9 cellular contexts compared by ENCODE assay signal in the genomic region with DNA sequence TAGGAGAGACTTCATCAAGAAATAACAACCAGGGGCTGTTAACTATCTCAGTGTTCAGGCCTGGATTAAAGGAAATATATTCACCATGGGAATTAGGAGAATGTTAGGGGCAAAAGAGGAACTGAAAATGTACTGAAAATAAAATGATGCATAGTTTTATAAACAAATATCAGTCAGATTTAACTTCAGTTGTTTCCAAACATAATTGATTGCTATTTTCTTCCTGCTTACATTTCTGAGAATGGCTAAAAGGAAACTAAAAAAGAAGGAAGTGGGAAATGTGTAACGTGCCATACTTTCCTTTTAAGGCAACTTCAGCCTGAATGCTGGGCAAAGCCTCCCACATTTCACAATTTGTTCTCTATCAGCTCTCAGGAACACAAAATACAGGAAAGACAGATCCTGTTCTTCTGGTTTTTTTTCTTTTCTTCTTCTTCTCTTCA.
DNase-seq lines count a peak whose midpoint lies in the region; ATAC-seq and TF ChIP-seq lines count a peak whose summit lies in the region.
"Had no signal": no experiment of that assay in that cellular context is flagged by ENCODE, and none has a peak within 500 bp of the region (broad histone marks: within the 10 kb centered on the region; RNA-seq: fewer than 3 reads in every experiment).

No MANE protein-coding gene starts in this region.

- no peaks in the 10 kb centered on the region for H3K9me2 ChIP-seq in hepatocyte (replicated peaks; ENCODE audit: insufficient read depth)

- H3K4me2 ChIP-seq in hepatocyte = peak overlapping the region; percentile 23

- peak overlapping the region; percentile 69 for H3K27ac ChIP-seq in hepatocyte
- H3K27ac ChIP-seq in stomach smooth muscle (ENCODE audit: low read length) = peak overlapping the region; percentile 32

- H3K27me3 ChIP-seq in adipocyte (replicated peaks; ENCODE audit: control insufficient read depth, insufficient read depth, low read length) (no peaks in the 10 kb centered on the region), hepatocyte (no peaks in the 10 kb centered on the region), stomach smooth muscle (ENCODE audit: control insufficient read depth in 1 of 2, insufficient read depth in 2 of 2, low read length in 2 of 2) (no peaks in the 10 kb centered on the region)

- 44% methylated on average over 1 of the region's 1 CpG for WGBS in hepatocyte (ENCODE audit: low lambda C conversion rate, missing lambda C conversion rate)

- H3K4me1 ChIP-seq in adipocyte (ENCODE audit: control insufficient read depth, insufficient read depth, low read length) (peaks cover 25% of the 10 kb centered on the region), hepatocyte (ENCODE audit: insufficient read depth) (peaks cover 10% of the 10 kb centered on the region), stomach smooth muscle (ENCODE audit: control insufficient read depth, insufficient read depth, low read length) (no peaks in the 10 kb centered on the region)

- TF ChIP-seq CTCF in hepatocyte (IDR thresholded peaks at IDR 0.05; ENCODE audit: poor library complexity) = no peak

- TF ChIP-seq POLR2A in GM18505 (IDR thresholded peaks at IDR 0.05; ENCODE audit: borderline replicate concordance, extremely low read depth, insufficient read depth, insufficient read length) = no peak

- H3K9me3 ChIP-seq in adipocyte (ENCODE audit: control insufficient read depth, low read length) (no peaks in the 10 kb centered on the region), hepatocyte (ENCODE audit: low read depth) (no peaks in the 10 kb centered on the region), stomach smooth muscle (ENCODE audit: control insufficient read depth in 2 of 2, low read length in 2 of 2) (no peaks in the 10 kb centered on the region)

- no peaks in the 10 kb centered on the region for H3K36me3 ChIP-seq in adipocyte (ENCODE audit: control insufficient read depth, insufficient read depth, low read length, severe bottlenecking)
- H3K36me3 ChIP-seq in hepatocyte (replicated peaks; ENCODE audit: insufficient read depth, low read depth) = no peaks in the 10 kb centered on the region
- H3K36me3 ChIP-seq in stomach smooth muscle (ENCODE audit: control insufficient read depth in 2 of 2, insufficient read depth in 2 of 2, low read length in 2 of 2) = no peaks in the 10 kb centered on the region

- no peak overlapping the region for H2AFZ ChIP-seq in hepatocyte

- H4K20me1 ChIP-seq in hepatocyte (ENCODE audit: insufficient read depth, poor library complexity, severe bottlenecking) = no peaks in the 10 kb centered on the region

- H3K9ac ChIP-seq in adipocyte (ENCODE audit: low read length) (peak overlapping the region; percentile 70), stomach smooth muscle (ENCODE audit: low read length in 2 of 2) (no peak overlapping the region)

- peak; percentile 26 for DNase-seq in HT-29 (ENCODE audit: low spot score)
- peak; percentile 78 for DNase-seq in adipocyte (ENCODE audit: low read depth)
- DNase-seq in hepatocyte (ENCODE audit: low spot score) = no peak
- DNase-seq in activated gamma-delta T cell (lab: John Stamatoyannopoulos, UW) = no peak
- DNase-seq: NCI-H748 treated with DMSO at 0.1 percent for 48 hours had no signal

- peaks cover 6% of the 10 kb centered on the region for H3K79me2 ChIP-seq in hepatocyte

- ATAC-seq in GM18505 (IDR thresholded peaks at IDR 0.05; ENCODE audit: unreplicated experiment) (no peak), HG03378 (IDR thresholded peaks at IDR 0.05; ENCODE audit: unreplicated experiment) (no peak), GM19455 (IDR thresholded peaks at IDR 0.05; ENCODE audit: unreplicated experiment) (no peak)

- H3K4me3 ChIP-seq in adipocyte (ENCODE audit: low read length) (peak overlapping the region; percentile 33), hepatocyte (no peak overlapping the region), stomach smooth muscle (ENCODE audit: low read length in 2 of 2) (no peak overlapping the region)

Comparison
In these comparisons a context has a peak if more than half of its experiments do, and no peak if none do; other contexts are left out.
1. DNase-seq: peak in HT-29 (single experiment) and adipocyte (single experiment); none in hepatocyte (single experiment) and activated gamma-delta T cell (single experiment).